ENCODE assay signal across 25 cellular contexts in genomic region chr6:63584125-63584514, GRCh38. TPM values are rescaled to one million over a fixed set of nuclear protein-coding genes. Genes with fewer than 3 reads are reported as not detected.
DNase-seq lines count a peak whose midpoint lies in the region; ATAC-seq, FAIRE-seq and TF ChIP-seq lines count a peak whose summit lies in the region.
"Had no signal": no experiment of that assay in that cellular context is flagged by ENCODE, and none has a peak within 500 bp of the region (broad histone marks: within the 10 kb centered on the region; RNA-seq: fewer than 3 reads in every experiment).

No MANE protein-coding gene starts in this region.

- H3K4me1 ChIP-seq in GM12878 (ENCODE audit: control insufficient read depth, insufficient read depth, low read length) (no peaks in the 10 kb centered on the region), right cardiac atrium (ENCODE audit: control insufficient read depth, insufficient read depth, low read length) (no peaks in the 10 kb centered on the region), gastrocnemius medialis (no peaks in the 10 kb centered on the region)
- H3K4me1 ChIP-seq: Caco-2 had no signal

- no peak for FAIRE-seq in GM12878 (lab: Jason Lieb, UNC)
- FAIRE-seq: RCC 7860 had no signal

- TF ChIP-seq RAD21 in GM12878 (IDR thresholded peaks at IDR 0.05; ENCODE audit: insufficient read depth, low read depth, low read length): no peak

- peak; percentile 14 for ATAC-seq in GM12878
- peak; percentile 47 to 54 for ATAC-seq in right cardiac atrium
- peak; percentile 23 to 30 for ATAC-seq in gastrocnemius medialis
- no peak for ATAC-seq in GM18505 (IDR thresholded peaks at IDR 0.05; ENCODE audit: unreplicated experiment)

- H3K36me3 ChIP-seq in GM12878 (ENCODE audit: control insufficient read depth in 2 of 2, insufficient read depth in 2 of 2, low read length in 1 of 2): peaks cover 3 to 22% of the 10 kb centered on the region in 2 experiments
- H3K36me3 ChIP-seq in gastrocnemius medialis: peaks cover 1 to 32% of the 10 kb centered on the region in 2 donors

- no peaks in the 10 kb centered on the region for H4K20me1 ChIP-seq in GM12878 (ENCODE audit: control insufficient read depth, insufficient read depth)

- H3K9me3 ChIP-seq in GM12878 (replicated peaks; ENCODE audit: control insufficient read depth, insufficient read depth, low read length) (no peaks in the 10 kb centered on the region), right cardiac atrium (ENCODE audit: control insufficient read depth, low read length) (no peaks in the 10 kb centered on the region), gastrocnemius medialis (no peaks in the 10 kb centered on the region)
- H3K9me3 ChIP-seq: Caco-2 had no signal

- RAD21 ChIA-PET in GM12878 (lab: Charles Lee; ENCODE audit: unreplicated experiment): interaction anchor here (0.8 to 2.1 kb wide), 2 partner anchors 14 to 231 kb away, joined by 3 to 12 read pairs; no protein-coding TSS in a partner anchor

- H3K4me3 ChIP-seq in GM12878: no peak overlapping the region
- no peak overlapping the region for H3K4me3 ChIP-seq in right cardiac atrium (ENCODE audit: low read length)
- H3K4me3 ChIP-seq in gastrocnemius medialis: no peak overlapping the region
- H3K4me3 ChIP-seq: dorsolateral prefrontal cortex had no signal

- CTCF ChIA-PET in GM12878 (lab: Yijun Ruan, JAX) (interaction anchor here (1.8 to 2.1 kb wide), 3 partner anchors 10 to 231 kb away, joined by 8 to 15 read pairs (median 8); no protein-coding TSS in a partner anchor), RWPE1 (lab: Yijun Ruan, JAX) (interaction anchor here (0.6 kb wide), 2 partner anchors 104 to 231 kb away, joined by 3 to 4 read pairs; no protein-coding TSS in a partner anchor)

- no peak overlapping the region for H3K4me2 ChIP-seq in GM12878 (ENCODE audit: control insufficient read depth, insufficient read depth)

- DNase-seq in DMS 273 (lab: John Stamatoyannopoulos, UW; ENCODE audit: unreplicated experiment): peak; percentile 5
- DNase-seq in DMS 273 treated with DMSO at 0.1 percent for 48 hours (lab: John Stamatoyannopoulos, UW): no peak
- DNase-seq in GM12878 (ENCODE audit: low read depth, low spot score): no peak
- DNase-seq in right cardiac atrium: no peak
- DNase-seq in gastrocnemius medialis: no peak
- no peak for DNase-seq in NCI-H82 (lab: John Stamatoyannopoulos, UW)
- DNase-seq in RWPE1 (ENCODE audit: low spot score): no peak
- DNase-seq: 8988T; activated B cell treated with CpG ODN at 0.5 μM for 24 hours; activated CD4-positive, alpha-beta memory T cell treated with anti-CD3 and anti-CD28 coated beads, Interleukin-2, amount 10 ng/mL, durations not matched to agents 7 days and 5 days; activated naive CD4-positive, alpha-beta T cell; activated T-cell treated with anti-CD3 and anti-CD28 coated beads for 4 hours; Caco-2; caudate nucleus; dorsolateral prefrontal cortex; erythroblast; KG1; NCI-H187; occipital lobe; retina; stimulated activated CD4-positive, alpha-beta T cell treated with anti-CD3 and anti-CD28 coated beads, Interleukin-15, amount 100 ng/mL, for 24 hours; substantia nigra; T-helper 9 cell had no signal

- POLR2A ChIA-PET in GM12878 (lab: Charles Lee) (no interaction called here), RWPE1 (lab: Yijun Ruan, JAX; ENCODE audit: low non-redundant PET) (no interaction called here)

- 85% methylated on average over 4 of the region's 4 CpGs for WGBS in GM12878 (ENCODE audit: insufficient coverage, insufficient replicate concordance, low lambda C conversion rate, missing lambda C conversion rate)
- WGBS in right cardiac atrium: 56% methylated on average over 4 of the region's 4 CpGs

- no peak overlapping the region for H2AFZ ChIP-seq in GM12878 (ENCODE audit: control insufficient read depth, low read depth, low read length)

- H3K79me2 ChIP-seq in GM12878 (ENCODE audit: control insufficient read depth, insufficient read depth, low read length): no peaks in the 10 kb centered on the region; the same call in none of the 2 replicates

- TF ChIP-seq EP300 in GM12878 (IDR thresholded peaks at IDR 0.05; ENCODE audit: borderline replicate concordance in 1 of 2, control insufficient read depth in 1 of 2, low read depth in 2 of 2, low read length in 2 of 2): no peak

- H3K9ac ChIP-seq in GM12878 (ENCODE audit: control insufficient read depth, insufficient read depth, low read length): no peak overlapping the region

- no peak for TF ChIP-seq POLR2A in GM12878 (IDR thresholded peaks at IDR 0.05; ENCODE audit: low read depth, low read length)
- TF ChIP-seq POLR2A in gastrocnemius medialis (IDR thresholded peaks at IDR 0.05): no peak
- TF ChIP-seq POLR2A in GM18505 (IDR thresholded peaks at IDR 0.05; ENCODE audit: borderline replicate concordance, extremely low read depth, insufficient read depth, insufficient read length): no peak

- BruUV-seq in GM12878 (replicated peaks; lab: Mats Ljungman, UMichigan): no TSS peak

- H3K27me3 ChIP-seq in GM12878 (replicated peaks in 1 of 2; ENCODE audit: control insufficient read depth in 2 of 2, insufficient read depth in 2 of 2, low read length in 1 of 2) (no peaks in the 10 kb centered on the region), right cardiac atrium (ENCODE audit: control insufficient read depth, insufficient read depth) (no peaks in the 10 kb centered on the region), gastrocnemius medialis (no peaks in the 10 kb centered on the region)
- H3K27me3 ChIP-seq: dorsolateral prefrontal cortex had no signal

- SMC1A ChIA-PET in GM12878 (lab: Charles Lee; ENCODE audit: uncharacterized antibody, unreplicated experiment): interaction anchor here (0.9 to 2.6 kb wide), 9 partner anchors 9 to 231 kb away, joined by 3 to 14 read pairs (median 4); no protein-coding TSS in a partner anchor

- H3K27ac ChIP-seq in GM12878 (ENCODE audit: control insufficient read depth, insufficient read depth) (no peak overlapping the region), right cardiac atrium (ENCODE audit: low read length) (no peak overlapping the region), gastrocnemius medialis (no peak overlapping the region), RWPE1 (no peak overlapping the region)
- H3K27ac ChIP-seq: dorsolateral prefrontal cortex had no signal

- TF ChIP-seq CTCF in GM12878 (IDR thresholded peaks at IDR 0.05 in 2 of 3, conservative IDR thresholded peaks at IDR 0.05 in 1 of 3; ENCODE audit: control insufficient read depth in 2 of 3, extremely low read depth in 1 of 3, insufficient read depth in 1 of 3, low read depth in 3 of 3, low read length in 3 of 3): no peak
- TF ChIP-seq CTCF in gastrocnemius medialis (IDR thresholded peaks at IDR 0.05 in 4 of 5, conservative IDR thresholded peaks at IDR 0.05 in 1 of 5): no peak
- no peak for TF ChIP-seq CTCF in RWPE1 (conservative IDR thresholded peaks at IDR 0.05; ENCODE audit: low read depth)

- intact Hi-C loops in GM12878 (cut with micrococcal nuclease; ENCODE audit: unreplicated experiment): no loop called here
- intact Hi-C loops in right cardiac atrium (cut with DNase I): no loop called here
- intact Hi-C loops in gastrocnemius medialis (cut with DNase I; ENCODE audit: low total_unique reads): no loop called here

- in situ Hi-C loops in GM12878 (cut with MboI) (no loop called here), gastrocnemius medialis (cut with MboI; ENCODE audit: low sequenced_read_pairs in 4 of 4) (no loop called here)

RNA-seq across cellular contexts. Expression of gene PTP4A1, which starts 11.8 kb away (rescaled TPM):
- total RNA-seq in GM12878 (2013; cell fraction: nucleolus; rRNA removed): 33.9 and 34.0 TPM in 2 replicates
- total RNA-seq in GM12878 (2014; rRNA removed): 14.0 and 18.3 TPM in 2 replicates
- 9.4 and 12.0 TPM in 2 replicates for total RNA-seq in GM12878 (2014; rRNA removed; fragmentation: Illumina TruSeq; extraction: Trizol)
- total RNA-seq in GM12878 (2021): 67.4 and 70.1 TPM in 2 replicates
- 36.6 TPM for polyA plus RNA-seq in GM12878 (2011; ENCODE audit: low read depth)
- 25.4 and 32.3 TPM in 2 replicates for polyA plus RNA-seq in GM12878 (2011; rRNA removed)
- polyA plus RNA-seq in GM12878 (2011; cell fraction: cytosol; rRNA removed): 7.8 and 20.7 TPM in 2 replicates
- polyA plus RNA-seq in GM12878 (2011; cell fraction: nucleus; rRNA removed): 19.5 and 20.0 TPM in 2 replicates
- polyA plus RNA-seq in GM12878 (2012): 46.3 and 55.4 TPM in 2 replicates
- 79.3 and 104 TPM in 2 replicates for polyA plus RNA-seq in GM12878 (2014; fragmentation: Illumina TruSeq; extraction: Trizol)
- polyA plus RNA-seq in GM12878 (2014; fragmentation: Nextera tagmentation; extraction: Ambion mirVana): not detected
- polyA plus RNA-seq in GM12878 (2014; rRNA removed): 8.5 and 10.5 TPM in 2 replicates
- polyA plus RNA-seq in GM12878 (2016; fragmentation: Nextera tagmentation; extraction: Ambion mirVana): 100 to 1,000 TPM; 171 to 190 TPM
- polyA minus RNA-seq in GM12878 (2011; rRNA and poly(A)+ RNA removed): 19.1 and 31.9 TPM in 2 replicates
- 25.9 and 30.9 TPM in 2 replicates for polyA minus RNA-seq in GM12878 (2011; cell fraction: cytosol; rRNA and poly(A)+ RNA removed)
- polyA minus RNA-seq in GM12878 (2011; cell fraction: nucleus; rRNA and poly(A)+ RNA removed): 38.3 and 65.9 TPM in 2 replicates
- total RNA-seq in right cardiac atrium: 10 to 100 TPM; 20.0 to 34.6 (median 26.7) TPM
- 12.1 TPM for polyA plus RNA-seq in right cardiac atrium
- 100 to 1,000 TPM in 2 of 4 donors, 10 to 100 TPM in 2; 30.6 to 256 (median 90.8) TPM for total RNA-seq in gastrocnemius medialis

RNA-seq across cellular contexts. Expression of gene PHF3, which starts 51.5 kb away (rescaled TPM):
- total RNA-seq in GM12878 (2013; cell fraction: nucleolus; rRNA removed): 223 and 233 TPM in 2 replicates
- total RNA-seq in GM12878 (2014; rRNA removed) (38.2 and 43.6 TPM in 2 replicates), GM12878 (2014; rRNA removed; fragmentation: Illumina TruSeq; extraction: Trizol) (59.3 and 61.5 TPM in 2 replicates), GM12878 (2021) (39.4 and 41.1 TPM in 2 replicates), right cardiac atrium (10 to 100 TPM; 31.6 to 42.3 (median 39.7) TPM), gastrocnemius medialis (10 to 100 TPM; 49.4 to 73.1 (median 61.9) TPM)
- polyA plus RNA-seq in GM12878 (2011; ENCODE audit: low read depth): 12.7 TPM
- polyA plus RNA-seq in GM12878 (2011; rRNA removed) (29.0 and 48.5 TPM in 2 replicates), GM12878 (2014; fragmentation: Illumina TruSeq; extraction: Trizol) (34.3 and 42.9 TPM in 2 replicates), GM12878 (2014; fragmentation: Nextera tagmentation; extraction: Ambion mirVana) (1 to 10 TPM; 8.3 to 9.5 TPM), GM12878 (2014; rRNA removed) (17.2 and 18.6 TPM in 2 replicates), GM12878 (2016; fragmentation: Nextera tagmentation; extraction: Ambion mirVana) (10 to 100 TPM; 18.2 to 24.2 TPM), right cardiac atrium (8.8 TPM)
- polyA plus RNA-seq in GM12878 (2011; cell fraction: cytosol; rRNA removed): 6.4 and 7.9 TPM in 2 replicates
- 79.7 and 85.1 TPM in 2 replicates for polyA plus RNA-seq in GM12878 (2011; cell fraction: nucleus; rRNA removed)
- polyA plus RNA-seq in GM12878 (2012): 20.3 and 28.3 TPM in 2 replicates
- polyA minus RNA-seq in GM12878 (2011; rRNA and poly(A)+ RNA removed): 33.7 and 44.9 TPM in 2 replicates
- polyA minus RNA-seq in GM12878 (2011; cell fraction: cytosol; rRNA and poly(A)+ RNA removed): 15.9 and 17.9 TPM in 2 replicates
- 92.0 and 133 TPM in 2 replicates for polyA minus RNA-seq in GM12878 (2011; cell fraction: nucleus; rRNA and poly(A)+ RNA removed)
